In genomic region chr1:75953461-75953860, GRCh38 we compare ENCODE assay signal across 23 cellular contexts. TPM values are rescaled to one million over a fixed set of nuclear protein-coding genes. Genes with fewer than 3 reads are reported as not detected.
DNase-seq lines count a peak whose midpoint lies in the region; ATAC-seq and TF ChIP-seq lines count a peak whose summit lies in the region.
"Had no signal": no experiment of that assay in that cellular context is flagged by ENCODE, and none has a peak within 500 bp of the region (broad histone marks: within the 10 kb centered on the region; RNA-seq: fewer than 3 reads in every experiment).

No MANE protein-coding gene starts in this region.

- H3K27me3 Mint-ChIP-seq in nephron (ENCODE audit: low read depth): no peaks in the 10 kb centered on the region
- H3K27me3 Mint-ChIP-seq: IgD-negative memory B cell had no signal

- DNase-seq in ACHN (peak; percentile 66), HK-2 (ENCODE audit: unreplicated experiment) (peak; percentile 55), islet precursor cell (peak; percentile 59), left cardiac atrium (no peak), DMS53 treated with DMSO at 0.1 percent for 48 hours (lab: John Stamatoyannopoulos, UW; ENCODE audit: unreplicated experiment) (no peak), NCI-H510A (lab: John Stamatoyannopoulos, UW) (no peak)
- DNase-seq: BE2C, COR-L47, DMS153, GDM1, GOT3, HCEC 1CT, NCI-H1105 treated with DMSO at 0.1 percent for 48 hours, NCI-H2081, NCI-H2171, NCI-H526, OCI-M1 had no signal

- ATAC-seq in left cardiac atrium (no peak), HG02588 (IDR thresholded peaks at IDR 0.05; ENCODE audit: unreplicated experiment) (no peak)
- ATAC-seq: Right ventricle myocardium inferior had no signal

- H3K9me3 Mint-ChIP-seq in nephron: no peaks in the 10 kb centered on the region
- H3K9me3 Mint-ChIP-seq: IgD-negative memory B cell had no signal

- no peaks in the 10 kb centered on the region for H3K36me3 Mint-ChIP-seq in nephron (ENCODE audit: low read depth)
- H3K36me3 Mint-ChIP-seq: IgD-negative memory B cell had no signal

- no peaks in the 10 kb centered on the region for H3K4me1 Mint-ChIP-seq in nephron
- H3K4me1 Mint-ChIP-seq: IgD-negative memory B cell had no signal

- in situ Hi-C loops in ACHN (cut with HindIII; ENCODE audit: low pct_ligation_motif_present, low pct_unique_long_range_greater_than_20kb, low sequenced_read_pairs): no loop called here

- H3K27ac Mint-ChIP-seq in nephron: peak overlapping the region; percentile 94 to 97 (median 97)
- H3K27ac Mint-ChIP-seq: IgD-negative memory B cell had no signal

- no peak overlapping the region for H3K4me3 Mint-ChIP-seq in nephron
- H3K4me3 Mint-ChIP-seq: IgD-negative memory B cell had no signal

- no peak for TF ChIP-seq CTCF in nephron (IDR thresholded peaks at IDR 0.05; ENCODE audit: unreplicated experiment in 3 of 3)

- intact Hi-C loops in left cardiac atrium (cut with DNase I): no loop called here

RNA-seq across cellular contexts. Expression of gene ASB17, which starts 21.3 kb away (rescaled TPM):
- not detected for total RNA-seq in left cardiac atrium
- total RNA-seq: Daoy, Right ventricle myocardium inferior, SK-MEL-5 had no signal

Comparison
In these comparisons a context has a peak if more than half of its experiments do, and no peak if none do; other contexts are left out.
1. DNase-seq: peak in ACHN (single experiment), HK-2 (single experiment) and islet precursor cell (single experiment); none in left cardiac atrium (single experiment), DMS53 treated with DMSO at 0.1 percent for 48 hours (single experiment) and NCI-H510A (single experiment).